9 cellular contexts compared by ENCODE assay signal in the genomic region with DNA sequence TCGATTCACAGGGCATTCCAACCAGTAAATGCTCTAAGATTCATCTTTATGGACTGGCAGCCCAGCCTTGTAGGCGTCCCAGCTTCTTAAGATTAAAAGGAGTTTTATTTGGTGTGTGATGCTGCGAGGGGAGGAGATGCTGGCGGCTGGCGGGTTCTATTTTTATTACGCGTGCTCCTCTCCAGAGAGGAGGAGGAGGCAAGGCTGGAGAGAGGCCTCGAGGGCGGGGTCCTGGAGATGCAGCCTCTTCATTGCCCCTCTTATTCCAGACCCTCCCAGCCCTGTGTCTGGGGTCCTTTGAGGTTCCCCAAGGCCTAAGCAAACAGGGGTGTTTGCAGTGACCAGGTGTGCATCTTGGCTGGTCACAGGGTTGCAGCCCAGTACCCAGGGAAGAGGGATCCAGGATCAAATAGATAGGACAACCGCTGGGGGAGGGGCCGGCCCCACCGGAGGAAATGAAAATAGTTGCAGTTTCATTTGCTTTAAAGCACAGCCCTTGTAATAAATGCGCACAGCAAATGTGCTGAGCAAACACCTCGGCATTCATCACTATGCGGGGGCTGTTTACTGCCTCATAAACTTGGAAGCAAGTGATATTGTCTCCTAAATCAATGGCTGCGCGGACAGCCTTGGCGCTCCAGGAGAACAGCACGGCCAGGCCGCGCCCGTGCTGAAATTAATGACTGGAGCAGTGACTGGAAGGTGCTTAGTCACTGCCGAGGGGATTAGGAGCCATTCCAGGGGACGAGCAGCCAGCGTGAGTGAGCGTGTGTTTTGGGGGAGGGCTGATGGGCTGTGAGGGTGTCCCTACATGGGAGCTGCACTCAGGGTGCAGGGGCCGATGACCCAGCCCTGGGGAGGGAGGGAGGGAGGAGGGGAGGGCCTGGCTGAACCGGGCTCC.
DNase-seq lines count a peak whose midpoint lies in the region; ATAC-seq, FAIRE-seq and TF ChIP-seq lines count a peak whose summit lies in the region.
"Had no signal": no experiment of that assay in that cellular context is flagged by ENCODE, and none has a peak within 500 bp of the region (broad histone marks: within the 10 kb centered on the region; RNA-seq: fewer than 3 reads in every experiment).

No MANE protein-coding gene starts in this region.

- H3K4me1 ChIP-seq in GM23248 (ENCODE audit: insufficient read depth) (peaks cover 25% of the 10 kb centered on the region), endothelial cell of umbilical vein (ENCODE audit: control insufficient read depth, extremely low read depth, insufficient read depth, low read length) (peaks cover 7% of the 10 kb centered on the region)

- no peaks in the 10 kb centered on the region for H3K9me2 ChIP-seq in GM23248 (ENCODE audit: insufficient read depth)

- H3K27me3 ChIP-seq in GM23248 (replicated peaks; ENCODE audit: insufficient read depth): no peaks in the 10 kb centered on the region
- peaks cover 22 to 28% of the 10 kb centered on the region in 2 experiments for H3K27me3 ChIP-seq in endothelial cell of umbilical vein (ENCODE audit: control insufficient read depth in 2 of 2, insufficient read depth in 2 of 2, low read length in 2 of 2)

- WGBS in GM23248 (ENCODE audit: low coverage in 1 of 2, low lambda C conversion rate in 2 of 2, missing lambda C conversion rate in 2 of 2), 2 experiments: 2% methylated on average over 26 to 28 of the region's 28 CpGs

- H3K27ac ChIP-seq in GM23248 (peak overlapping the region; percentile 69), endothelial cell of umbilical vein (ENCODE audit: insufficient read depth, low read depth, low read length) (no peak overlapping the region)

- dilution Hi-C loops in endothelial cell of umbilical vein (cut with MboI; ENCODE audit: extremely low pct_ligation_motif_present, low sequenced_read_pairs): no loop called here

- H3K36me3 ChIP-seq in GM23248 (ENCODE audit: low read depth) (no peaks in the 10 kb centered on the region), endothelial cell of umbilical vein (ENCODE audit: control insufficient read depth in 2 of 2, extremely low read depth in 1 of 2, insufficient read depth in 2 of 2, low read length in 2 of 2) (no peaks in the 10 kb centered on the region)

- H2AFZ ChIP-seq in GM23248 (peak overlapping the region; percentile 88), endothelial cell of umbilical vein (ENCODE audit: low read depth, low read length) (peak overlapping the region; percentile 64)

- H3K9me3 ChIP-seq in GM23248 (ENCODE audit: low read depth) (no peaks in the 10 kb centered on the region), endothelial cell of umbilical vein (replicated peaks; ENCODE audit: control insufficient read depth, insufficient read depth, low read length) (no peaks in the 10 kb centered on the region)

- ATAC-seq in omental fat pad (ENCODE audit: low FRiP score) (peak; percentile 68), GM21381 (IDR thresholded peaks at IDR 0.05; ENCODE audit: unreplicated experiment) (no peak), HG02938 (IDR thresholded peaks at IDR 0.05; ENCODE audit: unreplicated experiment) (no peak), HG02973 (IDR thresholded peaks at IDR 0.05; ENCODE audit: unreplicated experiment) (no peak)

- no peak for TF ChIP-seq POLR2A in endothelial cell of umbilical vein (IDR thresholded peaks at IDR 0.05; ENCODE audit: low read depth, low read length)

- H3K79me2 ChIP-seq in GM23248 (ENCODE audit: insufficient read depth) (no peaks in the 10 kb centered on the region), endothelial cell of umbilical vein (ENCODE audit: control insufficient read depth, insufficient read depth, low read length) (no peaks in the 10 kb centered on the region)

- no peak for FAIRE-seq in endothelial cell of umbilical vein (lab: Jason Lieb, UNC)

- intact Hi-C loops in endothelial cell of umbilical vein (cut with micrococcal nuclease): no loop called here

- H3K4me3 ChIP-seq in GM23248 (peak overlapping the region; percentile 66), endothelial cell of umbilical vein (replicated peaks in 1 of 3; ENCODE audit: insufficient read depth in 1 of 3, low read depth in 1 of 3, low read length in 3 of 3) (no peak overlapping the region)
- H3K4me3 ChIP-seq: lung had no signal

- no peaks in the 10 kb centered on the region for H4K20me1 ChIP-seq in GM23248 (ENCODE audit: insufficient read depth)
- no peaks in the 10 kb centered on the region for H4K20me1 ChIP-seq in endothelial cell of umbilical vein (replicated peaks; ENCODE audit: control insufficient read depth, extremely low read depth, insufficient read depth, low read length)

- POLR2A ChIA-PET in endothelial cell of umbilical vein (lab: Charles Lee): no interaction called here

- in situ Hi-C loops in GM23248 (cut with MboI): no loop called here

- H3K4me2 ChIP-seq in GM23248 (ENCODE audit: unreplicated experiment): peak overlapping the region; percentile 81
- no peak overlapping the region for H3K4me2 ChIP-seq in endothelial cell of umbilical vein (ENCODE audit: insufficient read depth, low read length)

- DNase-seq in GM23248: peak; percentile 93
- peak; percentile 88 for DNase-seq in NCI-H69 (lab: John Stamatoyannopoulos, UW)
- DNase-seq in endothelial cell of umbilical vein (ENCODE audit: low read depth, low spot score): no peak
- DNase-seq in omental fat pad (ENCODE audit: low spot score): no peak
- no peak for DNase-seq in GDM1 (lab: John Stamatoyannopoulos, UW)

- peaks cover 37% of the 10 kb centered on the region for H3F3A ChIP-seq in GM23248 (ENCODE audit: insufficient read depth)

- H3K9ac ChIP-seq in GM23248 (peak overlapping the region; percentile 71), endothelial cell of umbilical vein (replicated peaks; ENCODE audit: extremely low read depth, insufficient read depth, low read length) (no peak overlapping the region)

- no peaks in the 10 kb centered on the region for H3K9me1 ChIP-seq in endothelial cell of umbilical vein (replicated peaks; ENCODE audit: control insufficient read depth, extremely low read depth, insufficient read depth, low read length)

- CTCF ChIA-PET in endothelial cell of umbilical vein (lab: Charles Lee): interaction anchor here (1.1 kb wide), 1 partner anchor 23 kb away, joined by 4 read pairs; no protein-coding TSS in a partner anchor

- TF ChIP-seq CTCF in endothelial cell of umbilical vein (IDR thresholded peaks at IDR 0.05; ENCODE audit: extremely low read depth in 1 of 2, insufficient read depth in 1 of 2, low read depth in 1 of 2, low read length in 2 of 2) (no peak), omental fat pad (IDR thresholded peaks at IDR 0.05) (no peak)

- BruUV-seq in endothelial cell of umbilical vein (replicated peaks; lab: Mats Ljungman, UMichigan): no TSS peak

TF ChIP-seq in endothelial cell of umbilical vein, 7 proteins besides CTCF, POLR2A, EP300 and RAD21:
- TF ChIP-seq EZH2 (IDR thresholded peaks at IDR 0.05; ENCODE audit: borderline replicate concordance, low read depth, low read length, severe bottlenecking) (no peak), POLR2AphosphoS5 (IDR thresholded peaks at IDR 0.05; ENCODE audit: insufficient read depth, low read depth, low read length) (no peak), MAX (IDR thresholded peaks at IDR 0.05; ENCODE audit: insufficient read depth, insufficient read length) (no peak), JUN (IDR thresholded peaks at IDR 0.05; ENCODE audit: borderline replicate concordance, insufficient read depth, insufficient read length, low read depth) (no peak), FOS (IDR thresholded peaks at IDR 0.05; ENCODE audit: borderline replicate concordance, insufficient read depth, low read length) (no peak), GATA2 (IDR thresholded peaks at IDR 0.05; ENCODE audit: insufficient read depth, insufficient read length, low read depth, low read length) (no peak), MYC (IDR thresholded peaks at IDR 0.05; ENCODE audit: low read depth, low read length) (no peak)

Comparison
In these comparisons a context has a peak if more than half of its experiments do, and no peak if none do; other contexts are left out.
1. DNase-seq: peak in GM23248 (single experiment) and NCI-H69 (single experiment); none in endothelial cell of umbilical vein (single experiment), omental fat pad (single experiment) and GDM1 (single experiment).